Comparison of ENCODE assay signal across 1 cellular context in genomic region chr22:19146215-19146968, GRCh38.
TF ChIP-seq lines count a peak whose summit lies in the region.

No MANE protein-coding gene starts in this region.

TF ChIP-seq in K562, 482 proteins besides CTCF, POLR2A, EP300 and RAD21 (continued from another document):
- TF ChIP-seq ZNF592 (IDR thresholded peaks at IDR 0.05) (no peak), SMC3 (conservative IDR thresholded peaks at IDR 0.05; ENCODE audit: insufficient read depth, low read depth, low read length) (no peak), ZNF263 (CRISPR knock-in tag; IDR thresholded peaks at IDR 0.05; ENCODE audit: borderline replicate concordance) (no peak), ETS2 (tag; IDR thresholded peaks at IDR 0.05; ENCODE audit: borderline replicate concordance, poor library complexity, severe bottlenecking) (no peak), TFAM (CRISPR knock-in tag; conservative IDR thresholded peaks at IDR 0.05) (no peak), ZNF717 (CRISPR knock-in tag; IDR thresholded peaks at IDR 0.05) (no peak), ZNF174 (CRISPR knock-in tag; IDR thresholded peaks at IDR 0.05) (no peak), IRF1 (CRISPR knock-in tag; IDR thresholded peaks at IDR 0.05; ENCODE audit: borderline replicate concordance) (no peak), CSDE1 (IDR thresholded peaks at IDR 0.05) (no peak), GABPB2 (CRISPR knock-in tag; conservative IDR thresholded peaks at IDR 0.05) (no peak), PREB (CRISPR knock-in tag; IDR thresholded peaks at IDR 0.05) (no peak)
- TF ChIP-seq, protein P1, sequence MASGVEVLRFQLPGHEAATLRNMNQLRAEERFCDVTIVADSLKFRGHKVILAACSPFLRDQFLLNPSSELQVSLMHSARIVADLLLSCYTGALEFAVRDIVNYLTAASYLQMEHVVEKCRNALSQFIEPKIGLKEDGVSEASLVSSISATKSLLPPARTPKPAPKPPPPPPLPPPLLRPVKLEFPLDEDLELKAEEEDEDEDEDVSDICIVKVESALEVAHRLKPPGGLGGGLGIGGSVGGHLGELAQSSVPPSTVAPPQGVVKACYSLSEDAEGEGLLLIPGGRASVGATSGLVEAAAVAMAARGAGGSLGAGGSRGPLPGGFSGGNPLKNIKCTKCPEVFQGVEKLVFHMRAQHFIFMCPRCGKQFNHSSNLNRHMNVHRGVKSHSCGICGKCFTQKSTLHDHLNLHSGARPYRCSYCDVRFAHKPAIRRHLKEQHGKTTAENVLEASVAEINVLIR (CRISPR knock-in tag; IDR thresholded peaks at IDR 0.05), result no peak
- TF ChIP-seq, protein P2, sequence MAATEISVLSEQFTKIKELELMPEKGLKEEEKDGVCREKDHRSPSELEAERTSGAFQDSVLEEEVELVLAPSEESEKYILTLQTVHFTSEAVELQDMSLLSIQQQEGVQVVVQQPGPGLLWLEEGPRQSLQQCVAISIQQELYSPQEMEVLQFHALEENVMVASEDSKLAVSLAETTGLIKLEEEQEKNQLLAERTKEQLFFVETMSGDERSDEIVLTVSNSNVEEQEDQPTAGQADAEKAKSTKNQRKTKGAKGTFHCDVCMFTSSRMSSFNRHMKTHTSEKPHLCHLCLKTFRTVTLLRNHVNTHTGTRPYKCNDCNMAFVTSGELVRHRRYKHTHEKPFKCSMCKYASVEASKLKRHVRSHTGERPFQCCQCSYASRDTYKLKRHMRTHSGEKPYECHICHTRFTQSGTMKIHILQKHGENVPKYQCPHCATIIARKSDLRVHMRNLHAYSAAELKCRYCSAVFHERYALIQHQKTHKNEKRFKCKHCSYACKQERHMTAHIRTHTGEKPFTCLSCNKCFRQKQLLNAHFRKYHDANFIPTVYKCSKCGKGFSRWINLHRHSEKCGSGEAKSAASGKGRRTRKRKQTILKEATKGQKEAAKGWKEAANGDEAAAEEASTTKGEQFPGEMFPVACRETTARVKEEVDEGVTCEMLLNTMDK (IDR thresholded peaks at IDR 0.05; ENCODE audit: borderline replicate concordance, insufficient read depth, low read depth, low read length, poor library complexity, severe bottlenecking), result peak; percentile 26
- TF ChIP-seq, protein P3, sequence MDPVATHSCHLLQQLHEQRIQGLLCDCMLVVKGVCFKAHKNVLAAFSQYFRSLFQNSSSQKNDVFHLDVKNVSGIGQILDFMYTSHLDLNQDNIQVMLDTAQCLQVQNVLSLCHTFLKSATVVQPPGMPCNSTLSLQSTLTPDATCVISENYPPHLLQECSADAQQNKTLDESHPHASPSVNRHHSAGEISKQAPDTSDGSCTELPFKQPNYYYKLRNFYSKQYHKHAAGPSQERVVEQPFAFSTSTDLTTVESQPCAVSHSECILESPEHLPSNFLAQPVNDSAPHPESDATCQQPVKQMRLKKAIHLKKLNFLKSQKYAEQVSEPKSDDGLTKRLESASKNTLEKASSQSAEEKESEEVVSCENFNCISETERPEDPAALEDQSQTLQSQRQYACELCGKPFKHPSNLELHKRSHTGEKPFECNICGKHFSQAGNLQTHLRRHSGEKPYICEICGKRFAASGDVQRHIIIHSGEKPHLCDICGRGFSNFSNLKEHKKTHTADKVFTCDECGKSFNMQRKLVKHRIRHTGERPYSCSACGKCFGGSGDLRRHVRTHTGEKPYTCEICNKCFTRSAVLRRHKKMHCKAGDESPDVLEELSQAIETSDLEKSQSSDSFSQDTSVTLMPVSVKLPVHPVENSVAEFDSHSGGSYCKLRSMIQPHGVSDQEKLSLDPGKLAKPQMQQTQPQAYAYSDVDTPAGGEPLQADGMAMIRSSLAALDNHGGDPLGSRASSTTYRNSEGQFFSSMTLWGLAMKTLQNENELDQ (CRISPR knock-in tag; IDR thresholded peaks at IDR 0.05; ENCODE audit: borderline replicate concordance), result no peak
- TF ChIP-seq, protein P4, sequence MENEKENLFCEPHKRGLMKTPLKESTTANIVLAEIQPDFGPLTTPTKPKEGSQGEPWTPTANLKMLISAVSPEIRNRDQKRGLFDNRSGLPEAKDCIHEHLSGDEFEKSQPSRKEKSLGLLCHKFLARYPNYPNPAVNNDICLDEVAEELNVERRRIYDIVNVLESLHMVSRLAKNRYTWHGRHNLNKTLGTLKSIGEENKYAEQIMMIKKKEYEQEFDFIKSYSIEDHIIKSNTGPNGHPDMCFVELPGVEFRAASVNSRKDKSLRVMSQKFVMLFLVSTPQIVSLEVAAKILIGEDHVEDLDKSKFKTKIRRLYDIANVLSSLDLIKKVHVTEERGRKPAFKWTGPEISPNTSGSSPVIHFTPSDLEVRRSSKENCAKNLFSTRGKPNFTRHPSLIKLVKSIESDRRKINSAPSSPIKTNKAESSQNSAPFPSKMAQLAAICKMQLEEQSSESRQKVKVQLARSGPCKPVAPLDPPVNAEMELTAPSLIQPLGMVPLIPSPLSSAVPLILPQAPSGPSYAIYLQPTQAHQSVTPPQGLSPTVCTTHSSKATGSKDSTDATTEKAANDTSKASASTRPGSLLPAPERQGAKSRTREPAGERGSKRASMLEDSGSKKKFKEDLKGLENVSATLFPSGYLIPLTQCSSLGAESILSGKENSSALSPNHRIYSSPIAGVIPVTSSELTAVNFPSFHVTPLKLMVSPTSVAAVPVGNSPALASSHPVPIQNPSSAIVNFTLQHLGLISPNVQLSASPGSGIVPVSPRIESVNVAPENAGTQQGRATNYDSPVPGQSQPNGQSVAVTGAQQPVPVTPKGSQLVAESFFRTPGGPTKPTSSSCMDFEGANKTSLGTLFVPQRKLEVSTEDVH (IDR thresholded peaks at IDR 0.05; ENCODE audit: low read depth, partially characterized antibody), result no peak
TF ChIP-seq in K562: peak in this region for 22.
